In the genomic region with DNA sequence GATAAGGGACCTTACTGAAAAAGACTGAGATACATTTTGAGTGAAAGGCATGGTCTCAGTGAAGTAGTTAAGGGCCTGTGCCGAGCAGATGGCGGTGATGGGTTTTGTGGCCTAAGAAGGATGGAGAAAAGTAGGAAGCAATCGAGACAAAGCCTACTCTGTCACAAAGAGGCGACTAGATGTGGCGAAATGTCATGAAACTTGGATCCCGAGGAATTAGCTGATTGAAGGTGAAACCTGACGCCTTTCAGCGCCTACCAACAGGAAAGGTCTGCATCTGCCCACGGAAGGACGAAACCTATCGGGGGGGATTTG, we compare ENCODE assay signal across 8 cellular contexts. TPM values are rescaled to one million over a fixed set of nuclear protein-coding genes. Genes with fewer than 3 reads are reported as not detected.
A peak's percentile ranks its signal among the peaks of the same experiment; 100 is the strongest.
DNase-seq lines count a peak whose midpoint lies in the region; ATAC-seq and TF ChIP-seq lines count a peak whose summit lies in the region.

No MANE protein-coding gene starts in this region.

- peaks cover 24% of the 10 kb centered on the region for H3K4me1 Mint-ChIP-seq in activated T-helper 1 cell treated with anti-CD3 and anti-CD28 coated beads, Interleukin-12 subunit alpha, Interleukin-12 subunit beta, Interleukin-2, Interleukin-4 antibody, amounts not matched to agents 30 ng/mL and 10 ng/mL and 1 ng/mL, durations not matched to agents 14 hours and 24 hours and 36 hours (ENCODE audit: low read depth)
- H3K4me1 Mint-ChIP-seq in stimulated activated naive B cell treated with anti-CD40 and anti-IgM and Interleukin-4, amounts not matched to agents 10 μg/mL and 1 μg/mL and 100 μg/mL, for 72 hours, result peaks cover 13 to 31% of the 10 kb centered on the region in 2 donors

- peak overlapping the region; percentile 97 for H3K4me3 ChIP-seq in iPS-18a (ENCODE audit: low read length)

- peak overlapping the region; percentile 93 for H3K4me3 Mint-ChIP-seq in activated T-helper 1 cell treated with anti-CD3 and anti-CD28 coated beads, Interleukin-12 subunit alpha, Interleukin-12 subunit beta, Interleukin-2, Interleukin-4 antibody, amounts not matched to agents 30 ng/mL and 10 ng/mL and 1 ng/mL, durations not matched to agents 14 hours and 24 hours and 36 hours
- H3K4me3 Mint-ChIP-seq in stimulated activated naive B cell treated with anti-CD40 and anti-IgM and Interleukin-4, amounts not matched to agents 10 μg/mL and 1 μg/mL and 100 μg/mL, for 72 hours, result peak overlapping the region; percentile 96

- peaks cover 22% of the 10 kb centered on the region for H3K4me1 ChIP-seq in iPS-18a (ENCODE audit: control insufficient read depth, low read depth, low read length)

- H3K27ac Mint-ChIP-seq in activated T-helper 1 cell treated with anti-CD3 and anti-CD28 coated beads, Interleukin-12 subunit alpha, Interleukin-12 subunit beta, Interleukin-2, Interleukin-4 antibody, amounts not matched to agents 30 ng/mL and 10 ng/mL and 1 ng/mL, durations not matched to agents 14 hours and 24 hours and 36 hours, result peak overlapping the region; percentile 87
- H3K27ac Mint-ChIP-seq in stimulated activated naive B cell treated with anti-CD40 and anti-IgM and Interleukin-4, amounts not matched to agents 10 μg/mL and 1 μg/mL and 100 μg/mL, for 72 hours, result peak overlapping the region; percentile 97

- intact Hi-C loops in activated T-helper 1 cell treated with anti-CD3 and anti-CD28 coated beads, Interleukin-12 subunit alpha, Interleukin-12 subunit beta, Interleukin-2, Interleukin-4 antibody, amounts not matched to agents 30 ng/mL and 10 ng/mL and 1 ng/mL, durations not matched to agents 14 hours and 24 hours and 36 hours (cut with micrococcal nuclease), result loop anchor here (2.0 to 10.0 kb wide), 7 partner anchors 227 to 1082 kb away; partner anchors contain the start of genes AFG3L2, IMPA2, LDLRAD4 and MPPE1

- no peak for TF ChIP-seq CTCF in C4-2B (conservative IDR thresholded peaks at IDR 0.05)

- DNase-seq in activated T-helper 1 cell treated with anti-CD3 and anti-CD28 coated beads, Interleukin-12 subunit alpha, Interleukin-12 subunit beta, Interleukin-2, Interleukin-4 antibody, amounts not matched to agents 30 ng/mL and 10 ng/mL and 1 ng/mL, durations not matched to agents 14 hours and 24 hours and 36 hours (ENCODE audit: low spot score), result no peak
- no peak for DNase-seq in stimulated activated naive B cell treated with anti-CD40 and anti-IgM and Interleukin-4, amounts not matched to agents 10 μg/mL and 1 μg/mL and 100 μg/mL, for 72 hours
- no peak for DNase-seq in central memory CD4-positive, alpha-beta T cell
- no peak for DNase-seq in cortex of kidney (lab: John Stamatoyannopoulos, UW)

- peaks cover 11% of the 10 kb centered on the region for H3K36me3 Mint-ChIP-seq in activated T-helper 1 cell treated with anti-CD3 and anti-CD28 coated beads, Interleukin-12 subunit alpha, Interleukin-12 subunit beta, Interleukin-2, Interleukin-4 antibody, amounts not matched to agents 30 ng/mL and 10 ng/mL and 1 ng/mL, durations not matched to agents 14 hours and 24 hours and 36 hours (ENCODE audit: low read depth)
- peaks cover 8 to 10% of the 10 kb centered on the region in 2 donors for H3K36me3 Mint-ChIP-seq in stimulated activated naive B cell treated with anti-CD40 and anti-IgM and Interleukin-4, amounts not matched to agents 10 μg/mL and 1 μg/mL and 100 μg/mL, for 72 hours

- H3K9me3 ChIP-seq in iPS-18a (ENCODE audit: control insufficient read depth, low read depth, low read length), result no peaks in the 10 kb centered on the region

- ATAC-seq in HG02623 (IDR thresholded peaks at IDR 0.05; ENCODE audit: unreplicated experiment) (peak; percentile 0), HG02852 (IDR thresholded peaks at IDR 0.05; ENCODE audit: unreplicated experiment) (no peak)
- no peak for ATAC-seq in stimulated activated naive B cell treated with anti-CD40 and anti-IgM and Interleukin-4, amounts not matched to agents 10 μg/mL and 1 μg/mL and 100 μg/mL, for 72 hours (replicated peaks)

- H3K27ac ChIP-seq in C4-2B, result peak overlapping the region; percentile 93
- peak overlapping the region; percentile 74 for H3K27ac ChIP-seq in iPS-18a (ENCODE audit: low read length)

- H3K36me3 ChIP-seq in iPS-18a (ENCODE audit: control insufficient read depth, low read depth, low read length), result no peaks in the 10 kb centered on the region

- peaks cover 1% of the 10 kb centered on the region for H3K27me3 Mint-ChIP-seq in activated T-helper 1 cell treated with anti-CD3 and anti-CD28 coated beads, Interleukin-12 subunit alpha, Interleukin-12 subunit beta, Interleukin-2, Interleukin-4 antibody, amounts not matched to agents 30 ng/mL and 10 ng/mL and 1 ng/mL, durations not matched to agents 14 hours and 24 hours and 36 hours (ENCODE audit: insufficient read depth)
- no peaks in the 10 kb centered on the region for H3K27me3 Mint-ChIP-seq in stimulated activated naive B cell treated with anti-CD40 and anti-IgM and Interleukin-4, amounts not matched to agents 10 μg/mL and 1 μg/mL and 100 μg/mL, for 72 hours

- H3K9ac ChIP-seq in iPS-18a (ENCODE audit: low read length), result peak overlapping the region; percentile 90

- no peaks in the 10 kb centered on the region for H3K9me3 Mint-ChIP-seq in activated T-helper 1 cell treated with anti-CD3 and anti-CD28 coated beads, Interleukin-12 subunit alpha, Interleukin-12 subunit beta, Interleukin-2, Interleukin-4 antibody, amounts not matched to agents 30 ng/mL and 10 ng/mL and 1 ng/mL, durations not matched to agents 14 hours and 24 hours and 36 hours
- H3K9me3 Mint-ChIP-seq in stimulated activated naive B cell treated with anti-CD40 and anti-IgM and Interleukin-4, amounts not matched to agents 10 μg/mL and 1 μg/mL and 100 μg/mL, for 72 hours, result no peaks in the 10 kb centered on the region

- no peaks in the 10 kb centered on the region for H3K27me3 ChIP-seq in iPS-18a (ENCODE audit: control insufficient read depth, insufficient read depth, low read length)

RNA-seq across cellular contexts. Expression of gene CEP192, which starts 0.5 kb away (rescaled TPM):
- 31.2 and 32.0 TPM in 2 replicates for total RNA-seq in activated T-helper 1 cell treated with anti-CD3 and anti-CD28 coated beads, Interleukin-12 subunit alpha, Interleukin-12 subunit beta, Interleukin-2, Interleukin-4 antibody, amounts not matched to agents 30 ng/mL and 10 ng/mL and 1 ng/mL, durations not matched to agents 14 hours and 24 hours and 36 hours

RNA-seq across cellular contexts. Expression of gene SEH1L, which starts 42.8 kb away (rescaled TPM):
- 121 and 124 TPM in 2 replicates for total RNA-seq in activated T-helper 1 cell treated with anti-CD3 and anti-CD28 coated beads, Interleukin-12 subunit alpha, Interleukin-12 subunit beta, Interleukin-2, Interleukin-4 antibody, amounts not matched to agents 30 ng/mL and 10 ng/mL and 1 ng/mL, durations not matched to agents 14 hours and 24 hours and 36 hours
